Comparison of ENCODE assay signal across 16 cellular contexts in the genomic region with DNA sequence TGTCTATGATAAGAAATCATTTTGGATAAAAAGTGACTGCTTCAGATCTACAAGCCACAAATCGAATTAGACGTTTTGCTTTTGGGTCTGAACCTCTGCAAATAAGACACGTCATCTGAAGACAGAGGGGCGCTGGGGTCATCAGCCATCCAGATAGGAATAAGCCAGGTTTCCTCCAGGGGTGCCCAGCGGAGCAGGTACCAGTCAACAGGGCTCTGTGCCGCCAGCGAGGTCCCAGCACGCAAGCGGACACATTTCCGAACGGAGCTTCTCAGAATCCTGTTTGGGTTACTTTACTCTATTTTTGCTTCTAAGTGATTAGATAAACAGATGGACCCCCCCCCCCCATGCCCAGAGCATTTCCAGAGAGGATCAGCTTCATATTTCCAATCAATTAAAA.
"Had no signal": no experiment of that assay in that cellular context is flagged by ENCODE, and none has a peak within 500 bp of the region (broad histone marks: within the 10 kb centered on the region; RNA-seq: fewer than 3 reads in every experiment).

No MANE protein-coding gene starts in this region.

- DNase-seq: activated CD4-positive, alpha-beta T cell treated with anti-CD3 and anti-CD28 coated beads for 48 hours; activated CD4-positive, CD25-positive, alpha-beta regulatory T cell; activated CD8-positive, alpha-beta T cell treated with anti-CD3 and anti-CD28 coated beads, Interleukin-2, amount 10 ng/mL, durations not matched to agents 7 days and 5 days; activated gamma-delta T cell; endodermal cell; left ventricle myocardium superior; mesendoderm; stimulated activated CD4-positive, alpha-beta T cell treated with anti-CD3 and anti-CD28 coated beads, Interleukin-15, amount 100 ng/mL, for 24 hours; stimulated activated CD4-positive, alpha-beta T cell treated with anti-CD3 and anti-CD28 coated beads, Interleukin-2, amount 100 ng/mL, for 48 hours; stimulated activated naive CD8-positive, alpha-beta T cell treated with anti-CD3 and anti-CD28 coated beads, Interleukin-15, amount 100 ng/mL, for 72 hours; T-helper 1 cell; T-helper 9 cell; trophoblast cell had no signal

- H3K27ac ChIP-seq: epithelial cell of prostate, parathyroid adenoma had no signal

- H3K79me2 ChIP-seq: parathyroid adenoma had no signal

- H3K4me1 ChIP-seq: parathyroid adenoma had no signal

- ATAC-seq: activated CD8-positive, alpha-beta T cell treated with anti-CD3 and anti-CD28 coated beads, Interleukin-2, amount 10 ng/mL, durations not matched to agents 7 days and 5 days; left ventricle myocardium superior; naive thymus-derived CD8-positive, alpha-beta T cell; stimulated activated naive CD8-positive, alpha-beta T cell treated with anti-CD3 and anti-CD28 coated beads, Interleukin-15, amount 100 ng/mL, for 72 hours had no signal

- H2AFZ ChIP-seq: parathyroid adenoma had no signal

- H3K9ac ChIP-seq: parathyroid adenoma had no signal
